Comparison of ENCODE assay signal across 1 cellular context in genomic region chr10:368579-369255, GRCh38.
TF ChIP-seq lines count a peak whose summit lies in the region.

No MANE protein-coding gene starts in this region.

TF ChIP-seq in H1, 55 proteins besides CTCF, POLR2A, EP300 and RAD21:
- TF ChIP-seq SP2 (IDR thresholded peaks at IDR 0.05; ENCODE audit: low read length) (no peak), TCF12 (IDR thresholded peaks at IDR 0.05; ENCODE audit: low read depth, low read length) (no peak), CHD7 (IDR thresholded peaks at IDR 0.05; ENCODE audit: insufficient replicate concordance, low read length) (no peak), CEBPB (IDR thresholded peaks at IDR 0.05; ENCODE audit: low read depth, low read length) (no peak), POLR2AphosphoS5 (IDR thresholded peaks at IDR 0.05; ENCODE audit: low read depth, low read length) (no peak), KDM1A (IDR thresholded peaks at IDR 0.05; ENCODE audit: borderline replicate concordance, low read length) (no peak), SAP30 (IDR thresholded peaks at IDR 0.05; ENCODE audit: insufficient read depth, insufficient replicate concordance, low read length) (no peak), POU5F1 (IDR thresholded peaks at IDR 0.05; ENCODE audit: low read depth, low read length) (no peak)
